ENCODE assay signal across 2 cellular contexts in the genomic region with DNA sequence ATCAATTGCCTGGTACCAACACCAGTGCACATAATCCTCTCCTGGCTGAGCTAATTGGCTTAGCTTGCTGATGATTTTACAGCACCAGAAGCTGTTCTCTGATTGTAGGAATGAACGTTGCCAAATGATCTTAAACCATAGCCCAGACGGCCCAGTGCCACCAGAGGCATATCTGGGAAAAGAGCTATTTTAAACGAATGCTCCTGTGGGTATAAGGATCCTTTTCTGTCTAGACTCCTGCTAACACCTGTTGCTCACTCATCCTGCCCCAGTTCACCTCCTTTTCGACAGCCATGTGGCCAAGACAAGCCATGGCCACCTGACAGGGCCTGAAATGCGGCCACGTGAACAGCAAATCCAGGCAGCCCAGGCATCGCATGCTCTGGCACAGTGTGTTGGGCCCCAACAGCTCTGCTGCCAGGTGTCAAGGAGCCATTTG.
TF ChIP-seq lines count a peak whose summit lies in the region.

No MANE protein-coding gene starts in this region.

TF ChIP-seq in GM23338, 12 proteins besides CTCF, POLR2A, EP300 and RAD21 (continues in another document):
- TF ChIP-seq POLR2AphosphoS5 (IDR thresholded peaks at IDR 0.05; ENCODE audit: low read depth) (no peak), CREB1 (CRISPR knock-in tag; IDR thresholded peaks at IDR 0.05; ENCODE audit: low read depth) (no peak), EZH2phosphoT487 (IDR thresholded peaks at IDR 0.05; ENCODE audit: unreplicated experiment) (no peak), JUNB (IDR thresholded peaks at IDR 0.05; ENCODE audit: unreplicated experiment) (no peak), STAT1 (IDR thresholded peaks at IDR 0.05; ENCODE audit: unreplicated experiment) (no peak), ZNF114 (CRISPR knock-in tag; IDR thresholded peaks at IDR 0.05) (no peak), ZNF331 (CRISPR knock-in tag; IDR thresholded peaks at IDR 0.05; ENCODE audit: low read depth) (no peak)
- TF ChIP-seq, protein P1, sequence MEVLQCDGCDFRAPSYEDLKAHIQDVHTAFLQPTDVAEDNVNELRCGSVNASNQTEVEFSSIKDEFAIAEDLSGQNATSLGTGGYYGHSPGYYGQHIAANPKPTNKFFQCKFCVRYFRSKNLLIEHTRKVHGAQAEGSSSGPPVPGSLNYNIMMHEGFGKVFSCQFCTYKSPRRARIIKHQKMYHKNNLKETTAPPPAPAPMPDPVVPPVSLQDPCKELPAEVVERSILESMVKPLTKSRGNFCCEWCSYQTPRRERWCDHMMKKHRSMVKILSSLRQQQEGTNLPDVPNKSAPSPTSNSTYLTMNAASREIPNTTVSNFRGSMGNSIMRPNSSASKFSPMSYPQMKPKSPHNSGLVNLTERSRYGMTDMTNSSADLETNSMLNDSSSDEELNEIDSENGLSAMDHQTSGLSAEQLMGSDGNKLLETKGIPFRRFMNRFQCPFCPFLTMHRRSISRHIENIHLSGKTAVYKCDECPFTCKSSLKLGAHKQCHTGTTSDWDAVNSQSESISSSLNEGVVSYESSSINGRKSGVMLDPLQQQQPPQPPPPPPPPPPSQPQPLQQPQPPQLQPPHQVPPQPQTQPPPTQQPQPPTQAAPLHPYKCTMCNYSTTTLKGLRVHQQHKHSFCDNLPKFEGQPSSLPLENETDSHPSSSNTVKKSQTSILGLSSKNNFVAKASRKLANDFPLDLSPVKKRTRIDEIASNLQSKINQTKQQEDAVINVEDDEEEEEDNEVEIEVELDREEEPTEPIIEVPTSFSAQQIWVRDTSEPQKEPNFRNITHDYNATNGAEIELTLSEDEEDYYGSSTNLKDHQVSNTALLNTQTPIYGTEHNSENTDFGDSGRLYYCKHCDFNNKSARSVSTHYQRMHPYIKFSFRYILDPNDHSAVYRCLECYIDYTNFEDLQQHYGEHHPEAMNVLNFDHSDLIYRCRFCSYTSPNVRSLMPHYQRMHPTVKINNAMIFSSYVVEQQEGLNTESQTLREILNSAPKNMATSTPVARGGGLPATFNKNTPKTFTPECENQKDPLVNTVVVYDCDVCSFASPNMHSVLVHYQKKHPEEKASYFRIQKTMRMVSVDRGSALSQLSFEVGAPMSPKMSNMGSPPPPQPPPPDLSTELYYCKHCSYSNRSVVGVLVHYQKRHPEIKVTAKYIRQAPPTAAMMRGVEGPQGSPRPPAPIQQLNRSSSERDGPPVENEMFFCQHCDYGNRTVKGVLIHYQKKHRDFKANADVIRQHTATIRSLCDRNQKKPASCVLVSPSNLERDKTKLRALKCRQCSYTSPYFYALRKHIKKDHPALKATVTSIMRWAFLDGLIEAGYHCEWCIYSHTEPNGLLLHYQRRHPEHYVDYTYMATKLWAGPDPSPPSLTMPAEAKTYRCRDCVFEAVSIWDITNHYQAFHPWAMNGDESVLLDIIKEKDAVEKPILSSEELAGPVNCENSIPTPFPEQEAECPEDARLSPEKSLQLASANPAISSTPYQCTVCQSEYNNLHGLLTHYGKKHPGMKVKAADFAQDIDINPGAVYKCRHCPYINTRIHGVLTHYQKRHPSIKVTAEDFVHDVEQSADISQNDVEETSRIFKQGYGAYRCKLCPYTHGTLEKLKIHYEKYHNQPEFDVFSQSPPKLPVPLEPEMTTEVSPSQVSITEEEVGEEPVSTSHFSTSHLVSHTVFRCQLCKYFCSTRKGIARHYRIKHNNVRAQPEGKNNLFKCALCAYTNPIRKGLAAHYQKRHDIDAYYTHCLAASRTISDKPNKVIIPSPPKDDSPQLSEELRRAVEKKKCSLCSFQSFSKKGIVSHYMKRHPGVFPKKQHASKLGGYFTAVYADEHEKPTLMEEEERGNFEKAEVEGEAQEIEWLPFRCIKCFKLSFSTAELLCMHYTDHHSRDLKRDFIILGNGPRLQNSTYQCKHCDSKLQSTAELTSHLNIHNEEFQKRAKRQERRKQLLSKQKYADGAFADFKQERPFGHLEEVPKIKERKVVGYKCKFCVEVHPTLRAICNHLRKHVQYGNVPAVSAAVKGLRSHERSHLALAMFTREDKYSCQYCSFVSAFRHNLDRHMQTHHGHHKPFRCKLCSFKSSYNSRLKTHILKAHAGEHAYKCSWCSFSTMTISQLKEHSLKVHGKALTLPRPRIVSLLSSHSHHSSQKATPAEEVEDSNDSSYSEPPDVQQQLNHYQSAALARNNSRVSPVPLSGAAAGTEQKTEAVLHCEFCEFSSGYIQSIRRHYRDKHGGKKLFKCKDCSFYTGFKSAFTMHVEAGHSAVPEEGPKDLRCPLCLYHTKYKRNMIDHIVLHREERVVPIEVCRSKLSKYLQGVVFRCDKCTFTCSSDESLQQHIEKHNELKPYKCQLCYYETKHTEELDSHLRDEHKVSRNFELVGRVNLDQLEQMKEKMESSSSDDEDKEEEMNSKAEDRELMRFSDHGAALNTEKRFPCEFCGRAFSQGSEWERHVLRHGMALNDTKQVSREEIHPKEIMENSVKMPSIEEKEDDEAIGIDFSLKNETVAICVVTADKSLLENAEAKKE (CRISPR knock-in tag; IDR thresholded peaks at IDR 0.05), result no peak
- TF ChIP-seq, protein P2, sequence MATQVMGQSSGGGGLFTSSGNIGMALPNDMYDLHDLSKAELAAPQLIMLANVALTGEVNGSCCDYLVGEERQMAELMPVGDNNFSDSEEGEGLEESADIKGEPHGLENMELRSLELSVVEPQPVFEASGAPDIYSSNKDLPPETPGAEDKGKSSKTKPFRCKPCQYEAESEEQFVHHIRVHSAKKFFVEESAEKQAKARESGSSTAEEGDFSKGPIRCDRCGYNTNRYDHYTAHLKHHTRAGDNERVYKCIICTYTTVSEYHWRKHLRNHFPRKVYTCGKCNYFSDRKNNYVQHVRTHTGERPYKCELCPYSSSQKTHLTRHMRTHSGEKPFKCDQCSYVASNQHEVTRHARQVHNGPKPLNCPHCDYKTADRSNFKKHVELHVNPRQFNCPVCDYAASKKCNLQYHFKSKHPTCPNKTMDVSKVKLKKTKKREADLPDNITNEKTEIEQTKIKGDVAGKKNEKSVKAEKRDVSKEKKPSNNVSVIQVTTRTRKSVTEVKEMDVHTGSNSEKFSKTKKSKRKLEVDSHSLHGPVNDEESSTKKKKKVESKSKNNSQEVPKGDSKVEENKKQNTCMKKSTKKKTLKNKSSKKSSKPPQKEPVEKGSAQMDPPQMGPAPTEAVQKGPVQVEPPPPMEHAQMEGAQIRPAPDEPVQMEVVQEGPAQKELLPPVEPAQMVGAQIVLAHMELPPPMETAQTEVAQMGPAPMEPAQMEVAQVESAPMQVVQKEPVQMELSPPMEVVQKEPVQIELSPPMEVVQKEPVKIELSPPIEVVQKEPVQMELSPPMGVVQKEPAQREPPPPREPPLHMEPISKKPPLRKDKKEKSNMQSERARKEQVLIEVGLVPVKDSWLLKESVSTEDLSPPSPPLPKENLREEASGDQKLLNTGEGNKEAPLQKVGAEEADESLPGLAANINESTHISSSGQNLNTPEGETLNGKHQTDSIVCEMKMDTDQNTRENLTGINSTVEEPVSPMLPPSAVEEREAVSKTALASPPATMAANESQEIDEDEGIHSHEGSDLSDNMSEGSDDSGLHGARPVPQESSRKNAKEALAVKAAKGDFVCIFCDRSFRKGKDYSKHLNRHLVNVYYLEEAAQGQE (IDR thresholded peaks at IDR 0.05; ENCODE audit: unreplicated experiment), result no peak
- TF ChIP-seq, protein P3, sequence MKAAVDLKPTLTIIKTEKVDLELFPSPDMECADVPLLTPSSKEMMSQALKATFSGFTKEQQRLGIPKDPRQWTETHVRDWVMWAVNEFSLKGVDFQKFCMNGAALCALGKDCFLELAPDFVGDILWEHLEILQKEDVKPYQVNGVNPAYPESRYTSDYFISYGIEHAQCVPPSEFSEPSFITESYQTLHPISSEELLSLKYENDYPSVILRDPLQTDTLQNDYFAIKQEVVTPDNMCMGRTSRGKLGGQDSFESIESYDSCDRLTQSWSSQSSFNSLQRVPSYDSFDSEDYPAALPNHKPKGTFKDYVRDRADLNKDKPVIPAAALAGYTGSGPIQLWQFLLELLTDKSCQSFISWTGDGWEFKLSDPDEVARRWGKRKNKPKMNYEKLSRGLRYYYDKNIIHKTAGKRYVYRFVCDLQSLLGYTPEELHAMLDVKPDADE (IDR thresholded peaks at IDR 0.05), result no peak

TF ChIP-seq in H1, 55 proteins besides CTCF, POLR2A, EP300 and RAD21:
- TF ChIP-seq SIN3A (conservative IDR thresholded peaks at IDR 0.05 in 1 of 2, IDR thresholded peaks at IDR 0.05 in 1 of 2; ENCODE audit: low read depth in 1 of 2, low read length in 2 of 2) (no peak), JUN (IDR thresholded peaks at IDR 0.05; ENCODE audit: low read depth, low read length) (no peak)
- TF ChIP-seq, protein P4, sequence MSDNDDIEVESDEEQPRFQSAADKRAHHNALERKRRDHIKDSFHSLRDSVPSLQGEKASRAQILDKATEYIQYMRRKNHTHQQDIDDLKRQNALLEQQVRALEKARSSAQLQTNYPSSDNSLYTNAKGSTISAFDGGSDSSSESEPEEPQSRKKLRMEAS (IDR thresholded peaks at IDR 0.05), result peak; percentile 34; the same call in 1 of the 2 replicates
